24 cellular contexts compared by ENCODE assay signal in the genomic region with DNA sequence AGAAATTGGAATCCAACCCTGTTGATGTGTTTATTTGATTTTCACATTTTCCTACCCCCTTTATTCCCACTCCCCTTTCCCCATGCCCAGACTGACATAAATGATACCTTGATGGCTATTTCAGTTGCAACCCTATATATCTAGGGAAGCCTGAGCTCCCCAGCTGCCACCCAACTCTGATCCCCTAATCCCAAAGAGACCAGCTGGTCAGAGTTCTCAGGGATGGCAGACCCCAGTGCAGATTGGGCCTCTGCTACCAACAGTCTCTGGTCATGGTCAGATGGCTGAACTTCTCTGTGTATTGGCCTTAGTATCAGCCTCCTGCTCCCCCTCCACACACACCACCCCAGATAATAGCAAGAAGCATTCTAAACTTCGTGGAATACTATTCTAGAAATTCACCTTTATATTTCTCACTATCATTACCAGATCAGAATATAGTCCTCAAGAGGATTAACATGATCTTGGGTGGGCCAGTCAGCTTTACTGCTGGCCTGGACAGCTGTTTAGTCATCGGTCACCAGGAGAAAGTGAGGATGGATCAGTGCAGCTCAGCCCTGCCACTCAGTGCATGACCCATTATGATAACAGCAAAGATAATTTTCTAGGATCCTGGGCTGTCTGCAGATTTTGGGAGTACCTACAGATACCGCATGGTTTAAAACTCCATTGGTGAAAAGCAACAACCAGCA.
"Had no signal": no experiment of that assay in that cellular context is flagged by ENCODE, and none has a peak within 500 bp of the region (broad histone marks: within the 10 kb centered on the region; RNA-seq: fewer than 3 reads in every experiment).

No MANE protein-coding gene starts in this region.

- FAIRE-seq: bronchial epithelial cell had no signal

- H2AFZ ChIP-seq: PC-9 had no signal

- H3K27ac Mint-ChIP-seq: activated CD8-positive, alpha-beta T cell treated with anti-CD3 and anti-CD28 coated beads, Interleukin-2, amount 10 ng/mL, durations not matched to agents 7 days and 5 days; activated naive CD8-positive, alpha-beta T cell treated with anti-CD3 and anti-CD28 coated beads, Interleukin-2, amount 10 ng/mL, durations not matched to agents 7 days and 5 days; WTC11 had no signal

- ATAC-seq: activated CD8-positive, alpha-beta T cell treated with anti-CD3 and anti-CD28 coated beads, Interleukin-2, amount 10 ng/mL, durations not matched to agents 7 days and 5 days; WTC11 had no signal

- H3K27ac ChIP-seq: adrenal gland, PC-9, SK-N-MC had no signal

- H3K27me3 ChIP-seq: adrenal gland had no signal

- H3K9me3 ChIP-seq: adrenal gland had no signal

- H3K4me1 Mint-ChIP-seq: activated naive CD8-positive, alpha-beta T cell treated with anti-CD3 and anti-CD28 coated beads, Interleukin-2, amount 10 ng/mL, durations not matched to agents 7 days and 5 days had no signal

- H3K4me2 ChIP-seq: PC-9 had no signal

- H3K4me3 ChIP-seq: adrenal gland, PC-9, SK-N-MC had no signal

- H3K36me3 ChIP-seq: adrenal gland had no signal

- H3K9me3 Mint-ChIP-seq: activated naive CD8-positive, alpha-beta T cell treated with anti-CD3 and anti-CD28 coated beads, Interleukin-2, amount 10 ng/mL, durations not matched to agents 7 days and 5 days had no signal

- DNase-seq: activated CD4-positive, alpha-beta T cell treated with anti-CD3 and anti-CD28 coated beads for 48 hours; activated CD4-positive, alpha-beta T cell treated with anti-CD3 and anti-CD28 coated beads, Interleukin-2, amount 50 U/mL, for 4 hours; activated CD4-positive, CD25-positive, alpha-beta regulatory T cell treated with anti-CD3 and anti-CD28 coated beads, Interleukin-2, amount 50 U/mL, for 72 hours; activated CD8-positive, alpha-beta memory T cell treated with anti-CD3 and anti-CD28 coated beads, Interleukin-2, amount 50 U/mL, for 48 hours; activated CD8-positive, alpha-beta T cell treated with anti-CD3 and anti-CD28 coated beads, Interleukin-2, amount 10 ng/mL, durations not matched to agents 7 days and 5 days; activated naive CD4-positive, alpha-beta T cell treated with anti-CD3 and anti-CD28 coated beads, Interleukin-2, amount 50 U/mL, for 16 hours; activated naive CD8-positive, alpha-beta T cell treated with anti-CD3 and anti-CD28 coated beads, Interleukin-2, amount 10 ng/mL, durations not matched to agents 7 days and 5 days; activated T-cell treated with anti-CD3 and anti-CD28 coated beads, Interleukin-2, amount 50 U/mL, for 1 hour; adrenal gland; anterior cingulate cortex; central memory CD4-positive, alpha-beta T cell; KBM-7; NCI-H1092; NCI-H1930; NCI-H2171; NCI-H2227 treated with DMSO at 0.1 percent for 48 hours; NCI-H446 treated with DMSO at 0.1 percent for 48 hours; NCI-H526 treated with DMSO at 0.1 percent for 48 hours; PC-9; SIG-M5; SW 1271 had no signal

- H3K4me1 ChIP-seq: adrenal gland had no signal

- H3K4me3 Mint-ChIP-seq: activated CD8-positive, alpha-beta T cell treated with anti-CD3 and anti-CD28 coated beads, Interleukin-2, amount 10 ng/mL, durations not matched to agents 7 days and 5 days; activated naive CD8-positive, alpha-beta T cell treated with anti-CD3 and anti-CD28 coated beads, Interleukin-2, amount 10 ng/mL, durations not matched to agents 7 days and 5 days; WTC11 had no signal

- H3K36me3 Mint-ChIP-seq: activated naive CD8-positive, alpha-beta T cell treated with anti-CD3 and anti-CD28 coated beads, Interleukin-2, amount 10 ng/mL, durations not matched to agents 7 days and 5 days had no signal
